In genomic region chr5:15008476-15008875, GRCh38 we compare ENCODE assay signal across 8 cellular contexts.
DNase-seq lines count a peak whose midpoint lies in the region; ATAC-seq and TF ChIP-seq lines count a peak whose summit lies in the region.

No MANE protein-coding gene starts in this region.

- H3K27me3 ChIP-seq in Panc1 (ENCODE audit: control insufficient read depth, insufficient read depth, low read length): no peaks in the 10 kb centered on the region; the same call in 1 of the 2 replicates
- no peaks in the 10 kb centered on the region for H3K27me3 ChIP-seq in effector memory CD4-positive, alpha-beta T cell (replicated peaks; ENCODE audit: control insufficient read depth, insufficient read depth, low read length, poor library complexity, severe bottlenecking)

- no peaks in the 10 kb centered on the region for H3K9me3 ChIP-seq in Panc1 (ENCODE audit: control insufficient read depth, insufficient read depth, low read depth, low read length)
- H3K9me3 ChIP-seq in effector memory CD4-positive, alpha-beta T cell (ENCODE audit: control insufficient read depth, low read length): no peaks in the 10 kb centered on the region

- intact Hi-C loops in Panc1 (cut with micrococcal nuclease; ENCODE audit: unreplicated experiment): no loop called here
- intact Hi-C loops in posterior cingulate gyrus (cut with DNase I): loop anchor here (10.0 kb wide), 1 partner anchor 614 kb away; no protein-coding TSS in a partner anchor

- H3K36me3 ChIP-seq in Panc1 (ENCODE audit: control insufficient read depth, insufficient read depth, low read length): no peaks in the 10 kb centered on the region
- no peaks in the 10 kb centered on the region for H3K36me3 ChIP-seq in effector memory CD4-positive, alpha-beta T cell (ENCODE audit: control insufficient read depth, insufficient read depth, low read length)

- H3K4me3 ChIP-seq in Panc1 (ENCODE audit: low read depth in 2 of 2, low read length in 2 of 2): peak overlapping the region in 1 of 2 experiments; percentile 21; a peak in 2 of 4 replicates
- H3K4me3 ChIP-seq in fibroblast of the aortic adventitia (ENCODE audit: low read depth, low read length): no peak overlapping the region
- no peak overlapping the region for H3K4me3 ChIP-seq in effector memory CD4-positive, alpha-beta T cell (ENCODE audit: insufficient read depth, low read depth, low read length, poor library complexity, severe bottlenecking)

- in situ Hi-C loops in Panc1 (cut with HindIII; ENCODE audit: low pct_unique_long_range_greater_than_20kb, low sequenced_read_pairs): no loop called here

- DNase-seq in ELR (ENCODE audit: low read depth) (peak; percentile 94), Panc1 (ENCODE audit: low read depth, low spot score) (peak; percentile 95), fibroblast of the aortic adventitia (ENCODE audit: low read depth) (peak; percentile 98), posterior cingulate gyrus (peak in 8 of 10 donors; percentile 18 to 93 (median 64)), SKM-1 treated with dmso at 0.1 percent for 144 hours (lab: John Stamatoyannopoulos, UW; ENCODE audit: unreplicated experiment) (no peak), GF-D8 (lab: John Stamatoyannopoulos, UW) (no peak), GDM1 (lab: John Stamatoyannopoulos, UW) (no peak)
- no peak for DNase-seq in effector memory CD4-positive, alpha-beta T cell

- CTCF ChIA-PET in Panc1 (lab: Charles Lee): no interaction called here

- peak overlapping the region; percentile 68; the same call in 1 of the 2 replicates for H3K27ac ChIP-seq in Panc1 (ENCODE audit: low read length)
- H3K27ac ChIP-seq in effector memory CD4-positive, alpha-beta T cell (ENCODE audit: insufficient read depth, low read length, poor library complexity, severe bottlenecking): no peak overlapping the region

- ATAC-seq in Panc1: peak; percentile 98

- peaks cover 15% of the 10 kb centered on the region for H3K4me1 ChIP-seq in Panc1 (ENCODE audit: control insufficient read depth, insufficient read depth, low read length)
- H3K4me1 ChIP-seq in effector memory CD4-positive, alpha-beta T cell (ENCODE audit: control insufficient read depth, insufficient read depth, low read length, poor library complexity, severe bottlenecking): no peaks in the 10 kb centered on the region

- BruUV-seq in Panc1 (replicated peaks; lab: Mats Ljungman, UMichigan): no TSS peak

- POLR2A ChIA-PET in Panc1 (lab: Charles Lee): no interaction called here

- TF ChIP-seq CTCF in Panc1 (IDR thresholded peaks at IDR 0.05) (no peak), fibroblast of the aortic adventitia (IDR thresholded peaks at IDR 0.05; ENCODE audit: insufficient read depth, low read length) (peak; percentile 10)

Comparison
In these comparisons a context has a peak if more than half of its experiments do, and no peak if none do; other contexts are left out.
1. DNase-seq: peak in ELR (single experiment), Panc1 (single experiment), fibroblast of the aortic adventitia (single experiment) and posterior cingulate gyrus (8 of 10); none in SKM-1 treated with dmso at 0.1 percent for 144 hours (single experiment), GF-D8 (single experiment), effector memory CD4-positive, alpha-beta T cell (0 of 3) and GDM1 (single experiment).